In genomic region chr11:72333657-72334056, GRCh38 we compare ENCODE assay signal across 11 cellular contexts.
DNase-seq lines count a peak whose midpoint lies in the region; ATAC-seq and TF ChIP-seq lines count a peak whose summit lies in the region.
"Had no signal": no experiment of that assay in that cellular context is flagged by ENCODE, and none has a peak within 500 bp of the region (broad histone marks: within the 10 kb centered on the region; RNA-seq: fewer than 3 reads in every experiment).

No MANE protein-coding gene starts in this region.

- TF ChIP-seq CTCF in WERI-Rb-1 (IDR thresholded peaks at IDR 0.05; ENCODE audit: low read depth, low read length) (peak; percentile 68), fibroblast of lung (conservative IDR thresholded peaks at IDR 0.05 in 1 of 2, IDR thresholded peaks at IDR 0.05 in 1 of 2; ENCODE audit: low read depth in 1 of 2, low read length in 2 of 2) (peak in 1 of 2 donors; percentile 20), heart right ventricle (IDR thresholded peaks at IDR 0.05) (no peak)

- DNase-seq in SKM-1 treated with dmso at 0.1 percent for 144 hours (lab: John Stamatoyannopoulos, UW; ENCODE audit: unreplicated experiment) (peak; percentile 30), SKM-1 (lab: John Stamatoyannopoulos, UW; ENCODE audit: unreplicated experiment) (no peak), WERI-Rb-1 (peak; percentile 90), fibroblast of lung (ENCODE audit: low read depth in 2 of 2) (peak; percentile 10 to 36), NOMO-1 treated with DMSO at 0.1 percent for 48 hours (lab: John Stamatoyannopoulos, UW; ENCODE audit: unreplicated experiment) (no peak), heart right ventricle (no peak)
- peak; percentile 38 for DNase-seq in stimulated activated CD8-positive, alpha-beta memory T cell treated with anti-CD3 and anti-CD28 coated beads, Interleukin-4, amount 100 ng/mL, for 48 hours
- DNase-seq: activated CD4-positive, CD25-positive, alpha-beta regulatory T cell treated with anti-CD3 and anti-CD28 coated beads, Interleukin-2, amount 50 U/mL, for 72 hours; tibial artery had no signal

- no peaks in the 10 kb centered on the region for H4K20me1 ChIP-seq in fibroblast of lung (ENCODE audit: control insufficient read depth, extremely low read depth, insufficient read depth, low read length)

- ATAC-seq in HG02885 (IDR thresholded peaks at IDR 0.05; ENCODE audit: poor library complexity, unreplicated experiment): no peak
- no peak for ATAC-seq in heart right ventricle
- ATAC-seq: esophagus mucosa had no signal

- H3K9me3 ChIP-seq in WERI-Rb-1 (ENCODE audit: severe bottlenecking) (no peaks in the 10 kb centered on the region), fibroblast of lung (ENCODE audit: control insufficient read depth, insufficient read depth, low read depth, low read length) (no peaks in the 10 kb centered on the region), heart right ventricle (no peaks in the 10 kb centered on the region)
- H3K9me3 ChIP-seq: tibial artery had no signal

- 60 to 68% methylated on average over 6 of the region's 6 CpGs for WGBS in heart right ventricle, 2 donors

- intact Hi-C loops in heart right ventricle (cut with DNase I): no loop called here

- no peaks in the 10 kb centered on the region for H3K79me2 ChIP-seq in fibroblast of lung (ENCODE audit: control insufficient read depth, insufficient read depth, low read length)

- H3K36me3 ChIP-seq in WERI-Rb-1 (peaks cover 3% of the 10 kb centered on the region; the same call in 1 of the 2 replicates), fibroblast of lung (ENCODE audit: control insufficient read depth, insufficient read depth, low read length) (no peaks in the 10 kb centered on the region), heart right ventricle (peaks cover 0 to 11% (median 0%) of the 10 kb centered on the region in 9 donors)
- H3K36me3 ChIP-seq: tibial artery had no signal

- no peak overlapping the region for H3K4me3 ChIP-seq in WERI-Rb-1 (ENCODE audit: low read depth, low read length)
- H3K4me3 ChIP-seq in fibroblast of lung (replicated peaks in 1 of 4; ENCODE audit: control extremely low read depth in 1 of 4, insufficient read depth in 1 of 4, low read depth in 3 of 4, low read length in 4 of 4): no peak overlapping the region
- no peak overlapping the region for H3K4me3 ChIP-seq in heart right ventricle
- H3K4me3 ChIP-seq: tibial artery had no signal

- H3K4me1 ChIP-seq in fibroblast of lung (ENCODE audit: control insufficient read depth, extremely low read depth, insufficient read depth, low read length) (no peaks in the 10 kb centered on the region), heart right ventricle (peaks cover 0 to 21% (median 19%) of the 10 kb centered on the region in 9 donors)

- H2AFZ ChIP-seq in fibroblast of lung (ENCODE audit: low read length): no peak overlapping the region

- H3K27me3 ChIP-seq in WERI-Rb-1 (ENCODE audit: insufficient read depth, low read depth, severe bottlenecking) (no peaks in the 10 kb centered on the region), fibroblast of lung (ENCODE audit: control insufficient read depth, insufficient read depth, low read length) (no peaks in the 10 kb centered on the region), heart right ventricle (no peaks in the 10 kb centered on the region)
- H3K27me3 ChIP-seq: tibial artery had no signal

- H3K4me2 ChIP-seq in fibroblast of lung (ENCODE audit: extremely low read depth, insufficient read depth, low read length): no peak overlapping the region

- H3K27ac ChIP-seq in WERI-Rb-1 (peak overlapping the region; percentile 52), fibroblast of lung (ENCODE audit: insufficient read depth, low read length) (no peak overlapping the region), heart right ventricle (no peak overlapping the region)
- H3K27ac ChIP-seq: tibial artery had no signal

- H3K9ac ChIP-seq in fibroblast of lung (ENCODE audit: insufficient read depth, low read length): no peak overlapping the region

Comparison
In these comparisons a context has a peak if more than half of its experiments do, and no peak if none do; other contexts are left out.
1. DNase-seq: peak in SKM-1 treated with dmso at 0.1 percent for 144 hours (single experiment), WERI-Rb-1 (single experiment), fibroblast of lung (2 of 2) and stimulated activated CD8-positive, alpha-beta memory T cell treated with anti-CD3 and anti-CD28 coated beads, Interleukin-4, amount 100 ng/mL, for 48 hours (single experiment); none in SKM-1 (single experiment), NOMO-1 treated with DMSO at 0.1 percent for 48 hours (single experiment) and heart right ventricle (0 of 2).